In the genomic region with DNA sequence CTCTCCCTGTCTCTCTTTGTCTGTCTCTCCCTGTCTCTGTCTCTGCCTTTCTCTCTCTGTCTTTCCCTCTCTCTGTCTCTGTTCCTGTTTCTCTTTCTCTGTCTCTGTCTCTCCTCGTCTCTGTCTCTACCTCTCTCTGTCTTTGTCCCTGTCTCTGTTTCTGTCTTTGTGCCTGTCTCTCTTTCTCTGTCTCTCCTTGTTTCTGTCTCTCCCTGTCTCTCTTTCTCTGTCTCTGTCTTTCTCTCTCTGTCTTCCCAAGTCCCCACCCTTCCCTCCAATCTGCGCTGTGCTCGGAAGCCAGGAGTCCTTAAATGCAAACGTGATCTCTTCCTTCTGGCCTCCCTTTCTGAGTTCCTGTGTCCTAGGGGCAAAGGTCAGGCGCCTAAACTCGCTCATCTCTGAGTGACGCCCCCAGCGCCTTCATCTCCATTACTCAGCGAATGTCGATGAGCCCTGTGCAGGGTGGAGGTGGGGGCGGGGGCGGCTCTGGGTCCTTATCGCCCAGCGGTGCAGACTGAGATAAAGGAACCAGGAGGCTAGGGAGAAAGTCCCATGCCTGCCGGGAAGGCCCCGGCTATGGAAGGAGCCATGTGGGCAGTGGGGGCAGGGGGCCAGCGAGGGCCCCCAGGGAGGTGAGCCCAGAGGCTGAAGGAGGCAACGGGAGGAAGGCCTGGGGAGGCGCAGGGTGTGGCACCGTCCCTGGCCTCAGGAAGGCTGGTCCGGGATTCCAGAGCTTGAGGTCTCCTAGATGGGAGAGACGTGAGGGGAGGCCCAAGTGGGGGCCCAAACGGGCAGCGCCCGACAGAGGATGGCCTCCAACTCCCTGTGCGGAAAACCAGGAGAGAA, we compare ENCODE assay signal across 24 cellular contexts. TPM values are rescaled to one million over a fixed set of nuclear protein-coding genes. Genes with fewer than 3 reads are reported as not detected.
A peak's percentile ranks its signal among the peaks of the same experiment; 100 is the strongest.
DNase-seq lines count a peak whose midpoint lies in the region; ATAC-seq and TF ChIP-seq lines count a peak whose summit lies in the region.
"Had no signal": no experiment of that assay in that cellular context is flagged by ENCODE, and none has a peak within 500 bp of the region (broad histone marks: within the 10 kb centered on the region; RNA-seq: fewer than 3 reads in every experiment).

No MANE protein-coding gene starts in this region.

- H3K9me3 Mint-ChIP-seq in chondrocyte (ENCODE audit: low read depth), result no peaks in the 10 kb centered on the region
- H3K9me3 Mint-ChIP-seq: activated T-helper 17 cell treated with anti-CD3 and anti-CD28 coated beads, Interleukin-2, amount 50 U/mL, for 72 hours; dendritic cell treated with granulocyte-macrophage colony-stimulating factor and Interleukin-4, amounts not matched to agents 40 ng/mL and 50 ng/mL, for 4 days had no signal

- DNase-seq in NCI-H748 (lab: John Stamatoyannopoulos, UW; ENCODE audit: unreplicated experiment), result peak; percentile 45
- no peak for DNase-seq in NCI-H748 treated with DMSO at 0.1 percent for 48 hours (lab: John Stamatoyannopoulos, UW)
- peak; percentile 37 for DNase-seq in NB4 (ENCODE audit: low read depth)
- peak; percentile 74 for DNase-seq in chondrocyte (ENCODE audit: low spot score)
- DNase-seq in mucosa of descending colon, result peak in 2 of 3 donors; percentile 27 to 36
- DNase-seq in GM03348 (ENCODE audit: low spot score), result no peak
- no peak for DNase-seq in NCI-H1694 treated with DMSO at 0.1 percent for 48 hours (lab: John Stamatoyannopoulos, UW)
- DNase-seq: activated CD8-positive, alpha-beta memory T cell treated with anti-CD3 and anti-CD28 coated beads, Interleukin-2, amount 10 ng/mL, durations not matched to agents 7 days and 5 days; C1 segment of cervical spinal cord; foreskin keratinocyte; Karpas-422; NCI-H1092 treated with DMSO at 0.1 percent for 48 hours; NCI-H2171 treated with DMSO at 0.1 percent for 48 hours; NCI-H69; nucleus accumbens; PC-9 had no signal

- no peak overlapping the region for H3K27ac Mint-ChIP-seq in chondrocyte (ENCODE audit: unreplicated experiment)
- H3K27ac Mint-ChIP-seq: activated CD8-positive, alpha-beta memory T cell treated with anti-CD3 and anti-CD28 coated beads, Interleukin-2, amount 10 ng/mL, durations not matched to agents 7 days and 5 days; activated T-helper 17 cell treated with anti-CD3 and anti-CD28 coated beads, Interleukin-2, amount 50 U/mL, for 72 hours; dendritic cell treated with granulocyte-macrophage colony-stimulating factor and Interleukin-4, amounts not matched to agents 40 ng/mL and 50 ng/mL, for 4 days had no signal

- peak; percentile 43 for ATAC-seq in mucosa of descending colon
- ATAC-seq in HG02885 (IDR thresholded peaks at IDR 0.05; ENCODE audit: poor library complexity, unreplicated experiment), result no peak
- ATAC-seq: activated CD8-positive, alpha-beta memory T cell treated with anti-CD3 and anti-CD28 coated beads, Interleukin-2, amount 10 ng/mL, durations not matched to agents 7 days and 5 days; activated T-helper 17 cell treated with anti-CD3 and anti-CD28 coated beads, Interleukin-2, amount 50 U/mL, for 72 hours; foreskin keratinocyte had no signal

- TF ChIP-seq CTCF in NB4 (IDR thresholded peaks at IDR 0.05; ENCODE audit: low read depth, low read length), result no peak
- no peak for TF ChIP-seq CTCF in chondrocyte (IDR thresholded peaks at IDR 0.05)
- TF ChIP-seq CTCF in mucosa of descending colon (IDR thresholded peaks at IDR 0.05), result no peak

- H3K4me3 ChIP-seq in NB4 (ENCODE audit: low read depth, low read length) (no peak overlapping the region), mucosa of descending colon (no peak overlapping the region)
- H3K4me3 ChIP-seq: PC-9, SK-N-MC, suprapubic skin had no signal

- peaks cover 15% of the 10 kb centered on the region for H3K27me3 Mint-ChIP-seq in chondrocyte (ENCODE audit: low read depth)

- H3K36me3 Mint-ChIP-seq in chondrocyte (ENCODE audit: low read depth), result no peaks in the 10 kb centered on the region
- H3K36me3 Mint-ChIP-seq: activated CD8-positive, alpha-beta memory T cell treated with anti-CD3 and anti-CD28 coated beads, Interleukin-2, amount 10 ng/mL, durations not matched to agents 7 days and 5 days had no signal

- H3K36me3 ChIP-seq in mucosa of descending colon (ENCODE audit: low read depth), result no peaks in the 10 kb centered on the region
- H3K36me3 ChIP-seq: suprapubic skin had no signal

- H3K9me3 ChIP-seq in mucosa of descending colon, result no peaks in the 10 kb centered on the region
- H3K9me3 ChIP-seq: suprapubic skin had no signal

- H3K4me3 Mint-ChIP-seq in chondrocyte (ENCODE audit: unreplicated experiment), result no peak overlapping the region
- H3K4me3 Mint-ChIP-seq: activated CD8-positive, alpha-beta memory T cell treated with anti-CD3 and anti-CD28 coated beads, Interleukin-2, amount 10 ng/mL, durations not matched to agents 7 days and 5 days; activated T-helper 17 cell treated with anti-CD3 and anti-CD28 coated beads, Interleukin-2, amount 50 U/mL, for 72 hours; dendritic cell treated with granulocyte-macrophage colony-stimulating factor and Interleukin-4, amounts not matched to agents 40 ng/mL and 50 ng/mL, for 4 days had no signal

- TF ChIP-seq POLR2A in NB4 (IDR thresholded peaks at IDR 0.05; ENCODE audit: extremely low read depth, insufficient read length), result no peak

- peaks cover 3% of the 10 kb centered on the region for H3K4me1 ChIP-seq in mucosa of descending colon (ENCODE audit: low read depth)
- H3K4me1 ChIP-seq: foreskin keratinocyte, suprapubic skin had no signal

- intact Hi-C loops in mucosa of descending colon (cut with DNase I, micrococcal nuclease), result no loop called here

- no peaks in the 10 kb centered on the region for H3K4me1 Mint-ChIP-seq in chondrocyte (ENCODE audit: low read depth)
- H3K4me1 Mint-ChIP-seq: activated CD8-positive, alpha-beta memory T cell treated with anti-CD3 and anti-CD28 coated beads, Interleukin-2, amount 10 ng/mL, durations not matched to agents 7 days and 5 days; activated T-helper 17 cell treated with anti-CD3 and anti-CD28 coated beads, Interleukin-2, amount 50 U/mL, for 72 hours had no signal

RNA-seq across cellular contexts. Expression of gene SLC6A19, which starts 1.5 kb away (rescaled TPM):
- total RNA-seq in chondrocyte, result not detected in 3 replicates
- total RNA-seq in mucosa of descending colon, result 10 to 100 TPM; 14.4 to 92.8 (median 29.2) TPM
- total RNA-seq: A673; activated CD8-positive, alpha-beta memory T cell treated with anti-CD3 and anti-CD28 coated beads, Interleukin-2, amount 10 ng/mL, durations not matched to agents 7 days and 5 days; activated T-helper 17 cell treated with anti-CD3 and anti-CD28 coated beads, Interleukin-2, amount 50 U/mL, for 72 hours; foreskin keratinocyte; PC-9; renal cortical epithelial cell had no signal

RNA-seq across cellular contexts. Expression of gene SLC6A18, which starts 25.3 kb away (rescaled TPM):
- not detected in 3 replicates for total RNA-seq in chondrocyte
- under 1 TPM in 1 of 3 donors, not detected in 2; 0.89 TPM for total RNA-seq in mucosa of descending colon
- total RNA-seq: A673; activated CD8-positive, alpha-beta memory T cell treated with anti-CD3 and anti-CD28 coated beads, Interleukin-2, amount 10 ng/mL, durations not matched to agents 7 days and 5 days; activated T-helper 17 cell treated with anti-CD3 and anti-CD28 coated beads, Interleukin-2, amount 50 U/mL, for 72 hours; foreskin keratinocyte; mucosa of gallbladder; PC-9; renal cortical epithelial cell; suprapubic skin had no signal

Comparison
In these comparisons a context has a peak if more than half of its experiments do, and no peak if none do; other contexts are left out.
1. DNase-seq: peak in NCI-H748 (single experiment), NB4 (single experiment), chondrocyte (single experiment) and mucosa of descending colon (2 of 3); none in NCI-H748 treated with DMSO at 0.1 percent for 48 hours (single experiment), GM03348 (single experiment) and NCI-H1694 treated with DMSO at 0.1 percent for 48 hours (single experiment).
2. RNA of gene SLC6A19, which starts 1.5 kb away (total RNA-seq): 14.4 to 92.8 TPM in mucosa of descending colon; not detected in chondrocyte; every median in the first group is over 10 times any median in the second.